In genomic region chr10:60234531-60234930, GRCh38 we compare ENCODE assay signal across 18 cellular contexts.
"Had no signal": no experiment of that assay in that cellular context is flagged by ENCODE, and none has a peak within 500 bp of the region (broad histone marks: within the 10 kb centered on the region; RNA-seq: fewer than 3 reads in every experiment).

No MANE protein-coding gene starts in this region.

- DNase-seq: activated CD4-positive, alpha-beta memory T cell treated with anti-CD3 and anti-CD28 coated beads for 36 hours; activated CD4-positive, alpha-beta T cell treated with anti-CD3 and anti-CD28 coated beads for 4 hours; activated T-cell treated with anti-CD3 and anti-CD28 coated beads for 4 hours; kidney; sigmoid colon; spleen; stimulated activated CD4-positive, alpha-beta T cell treated with anti-CD3 and anti-CD28 coated beads, Interleukin-4, amount 100 ng/mL, for 4 hours; T-helper 2 cell; upper lobe of right lung; WERI-Rb-1 had no signal

- H3K4me1 ChIP-seq: parathyroid adenoma had no signal

- H3K9me3 ChIP-seq: sigmoid colon, spleen, thoracic aorta, upper lobe of right lung had no signal

- FAIRE-seq: colon, frontal cortex had no signal

- H2AFZ ChIP-seq: parathyroid adenoma had no signal

- H3K36me3 ChIP-seq: sigmoid colon, spleen, thoracic aorta, upper lobe of right lung, WERI-Rb-1 had no signal

- H3K9ac ChIP-seq: parathyroid adenoma had no signal

- H3K27ac ChIP-seq: parathyroid adenoma, sigmoid colon, thoracic aorta, upper lobe of right lung, WERI-Rb-1 had no signal

- H3K27me3 ChIP-seq: sigmoid colon, spleen, upper lobe of right lung had no signal

- ATAC-seq: left lobe of liver; natural killer cell treated with Interleukin-12 subunit alpha and Interleukin-12 subunit beta and Interleukin-15 and Interleukin-18, amount 100 ng/mL, for 72 hours; stimulated activated memory B cell treated with anti-CD40 and anti-IgM and Interleukin-4, amounts not matched to agents 10 μg/mL and 1 μg/mL and 100 μg/mL, for 72 hours; upper lobe of right lung had no signal

- H3K4me3 ChIP-seq: lung, sigmoid colon, spleen, thoracic aorta, upper lobe of right lung had no signal

- H3K79me2 ChIP-seq: parathyroid adenoma had no signal
